ENCODE assay signal across 8 cellular contexts in the genomic region with DNA sequence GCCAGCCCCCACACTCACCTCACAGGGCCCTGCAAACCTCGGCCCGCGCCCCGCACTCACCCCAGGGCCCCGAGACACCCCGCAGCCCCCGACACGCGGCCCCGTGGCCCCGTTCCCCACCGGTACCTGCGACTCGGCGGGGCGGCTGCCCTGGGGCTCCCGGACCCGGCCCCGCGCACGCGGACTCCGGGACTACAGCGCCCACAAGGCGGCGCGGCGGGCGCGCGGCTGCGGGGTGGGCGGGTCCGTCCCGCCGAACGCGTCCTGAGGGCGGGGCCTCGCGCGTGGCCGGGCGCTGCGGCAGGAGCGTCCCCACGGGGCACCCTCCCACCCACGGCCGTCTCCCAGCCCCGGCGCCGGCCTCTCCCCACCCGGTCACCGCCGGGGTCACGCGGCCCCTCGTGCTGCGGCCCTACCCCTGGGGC. TPM values are rescaled to one million over a fixed set of nuclear protein-coding genes. Genes with fewer than 3 reads are reported as not detected.
DNase-seq lines count a peak whose midpoint lies in the region; ATAC-seq, FAIRE-seq and TF ChIP-seq lines count a peak whose summit lies in the region.

SLC19A1 (minus strand) TSS at position 199 of the 425 bp plus-strand sequence. CDS start 4,481 bp downstream, outside the sequence.

- H3K9ac ChIP-seq in SK-N-SH = peak within 1 kb of the TSS; percentile 66

- peak within 1 kb of the TSS; percentile 87 for H3K4me3 Mint-ChIP-seq in activated naive CD4-positive, alpha-beta T cell treated with anti-CD3 and anti-CD28 coated beads, Interleukin-2, amount 50 U/mL, for 24 hours

- CTCF ChIA-PET in SK-N-SH (lab: Yijun Ruan, JAX) = no interaction called here

- peak; percentile 32 for TF ChIP-seq CTCF in AG09309 (IDR thresholded peaks at IDR 0.05; ENCODE audit: control insufficient read depth, insufficient read depth, low read depth, low read length, missing control alignments)
- peak; percentile 18; the same call in 1 of the 2 replicates for TF ChIP-seq CTCF in SK-N-SH (IDR thresholded peaks at IDR 0.05)
- peak in 1 of 4 donors; percentile 17 for TF ChIP-seq CTCF in pancreas (IDR thresholded peaks at IDR 0.05)
- TF ChIP-seq CTCF in upper lobe of right lung (IDR thresholded peaks at IDR 0.05) = peak; percentile 26

- H3K4me3 ChIP-seq in AG09309 (ENCODE audit: control insufficient read depth, low read depth, low read length) (peak within 1 kb of the TSS; percentile 41), SK-N-SH (ENCODE audit: low read depth in 2 of 2, low read length in 1 of 2) (peak within 1 kb of the TSS; percentile 64 to 66), pancreas (peak within 1 kb of the TSS; percentile 42 to 60 (median 55)), upper lobe of right lung (peak within 1 kb of the TSS; percentile 55)

- H3K9me3 Mint-ChIP-seq in activated naive CD4-positive, alpha-beta T cell treated with anti-CD3 and anti-CD28 coated beads, Interleukin-2, amount 50 U/mL, for 24 hours = no peaks in the 10 kb centered on the region

- no peak for FAIRE-seq in pancreas (lab: Jason Lieb, UNC)

- peaks cover 21% of the 10 kb centered on the region; the same call in 1 of the 2 replicates for H3K79me2 ChIP-seq in SK-N-SH (ENCODE audit: insufficient read depth)

- H3F3A ChIP-seq in SK-N-SH (replicated peaks; ENCODE audit: insufficient read depth) = no peaks in the 10 kb centered on the region

- no peaks in the 10 kb centered on the region for H3K36me3 Mint-ChIP-seq in activated naive CD4-positive, alpha-beta T cell treated with anti-CD3 and anti-CD28 coated beads, Interleukin-2, amount 50 U/mL, for 24 hours

- peaks cover 15% of the 10 kb centered on the region for H3K4me1 Mint-ChIP-seq in activated naive CD4-positive, alpha-beta T cell treated with anti-CD3 and anti-CD28 coated beads, Interleukin-2, amount 50 U/mL, for 24 hours

- H3K27me3 ChIP-seq in SK-N-SH (ENCODE audit: insufficient read depth) = no peaks in the 10 kb centered on the region
- H3K27me3 ChIP-seq in pancreas = no peaks in the 10 kb centered on the region
- no peaks in the 10 kb centered on the region for H3K27me3 ChIP-seq in upper lobe of right lung

- ATAC-seq in GM18909 (IDR thresholded peaks at IDR 0.05; ENCODE audit: poor library complexity, unreplicated experiment) (peak; percentile 58), Right ventricle myocardium superior (ENCODE audit: poor library complexity) (peak; percentile 93), pancreas (peak; percentile 86 to 95 (median 92)), upper lobe of right lung (peak; percentile 91)

- POLR2A ChIA-PET in SK-N-SH (lab: Yijun Ruan, JAX) = no interaction called here

- H2AFZ ChIP-seq in SK-N-SH (ENCODE audit: low read depth) = peak within 1 kb of the TSS; percentile 86

- no peak for TF ChIP-seq EP300 in SK-N-SH (IDR thresholded peaks at IDR 0.05; ENCODE audit: borderline replicate concordance in 1 of 2, low read depth in 1 of 2, low read length in 1 of 2)

- intact Hi-C loops in Right ventricle myocardium superior (cut with DNase I) (no loop called here), pancreas (cut with DNase I) (no loop called here), upper lobe of right lung (cut with DNase I) (no loop called here)

- H3K36me3 ChIP-seq in SK-N-SH (replicated peaks in 1 of 2; ENCODE audit: control insufficient read depth in 1 of 2, insufficient read depth in 2 of 2, low read length in 1 of 2) (peaks cover 0 to 4% of the 10 kb centered on the region in 2 experiments), pancreas (no peaks in the 10 kb centered on the region), upper lobe of right lung (no peaks in the 10 kb centered on the region)

- H3K27ac Mint-ChIP-seq in activated naive CD4-positive, alpha-beta T cell treated with anti-CD3 and anti-CD28 coated beads, Interleukin-2, amount 50 U/mL, for 24 hours = peak within 1 kb of the TSS; percentile 87

- no peaks in the 10 kb centered on the region for H4K20me1 ChIP-seq in SK-N-SH (ENCODE audit: insufficient read depth)

- TF ChIP-seq RAD21 in SK-N-SH (IDR thresholded peaks at IDR 0.05; ENCODE audit: low read length) = no peak

- no peaks in the 10 kb centered on the region for H3K9me2 ChIP-seq in SK-N-SH

- DNase-seq in AG09309 (ENCODE audit: low read depth) = no peak
- DNase-seq in HK-2 (ENCODE audit: unreplicated experiment) = peak; percentile 47
- peak; percentile 99 for DNase-seq in SK-N-SH
- DNase-seq in Right ventricle myocardium superior = peak; percentile 87
- peak; percentile 44 to 89 (median 74) for DNase-seq in pancreas
- peak; percentile 88 for DNase-seq in upper lobe of right lung

- H3K4me1 ChIP-seq in SK-N-SH (ENCODE audit: control insufficient read depth in 1 of 2, insufficient read depth in 2 of 2, low read depth in 1 of 2, low read length in 1 of 2) (peaks cover 0 to 36% of the 10 kb centered on the region in 2 experiments; a peak in 1 of 4 replicates), pancreas (no peaks in the 10 kb centered on the region), upper lobe of right lung (peaks cover 7% of the 10 kb centered on the region)

- H3K9me3 ChIP-seq in SK-N-SH = no peaks in the 10 kb centered on the region
- H3K9me3 ChIP-seq in pancreas = no peaks in the 10 kb centered on the region
- no peaks in the 10 kb centered on the region for H3K9me3 ChIP-seq in upper lobe of right lung

- no peaks in the 10 kb centered on the region for H3K27me3 Mint-ChIP-seq in activated naive CD4-positive, alpha-beta T cell treated with anti-CD3 and anti-CD28 coated beads, Interleukin-2, amount 50 U/mL, for 24 hours

- peak within 1 kb of the TSS in 1 of 2 experiments; percentile 74; a peak in 2 of 4 replicates for H3K27ac ChIP-seq in SK-N-SH (ENCODE audit: low read depth in 2 of 2, low read length in 1 of 2)
- no peak within 1 kb of the TSS for H3K27ac ChIP-seq in pancreas
- peak within 1 kb of the TSS; percentile 55 for H3K27ac ChIP-seq in upper lobe of right lung

- peak within 1 kb of the TSS; percentile 94 for H3K4me2 ChIP-seq in SK-N-SH

- WGBS in SK-N-SH (ENCODE audit: low lambda C conversion rate) = no CpG with 5 or more reads among the region's 59 CpGs
- WGBS in pancreas, 2 donors = 1% methylated on average over 27 to 59 of the region's 59 CpGs

TF ChIP-seq in SK-N-SH, 30 proteins besides CTCF, POLR2A, EP300 and RAD21:
- TF ChIP-seq, protein P1, sequence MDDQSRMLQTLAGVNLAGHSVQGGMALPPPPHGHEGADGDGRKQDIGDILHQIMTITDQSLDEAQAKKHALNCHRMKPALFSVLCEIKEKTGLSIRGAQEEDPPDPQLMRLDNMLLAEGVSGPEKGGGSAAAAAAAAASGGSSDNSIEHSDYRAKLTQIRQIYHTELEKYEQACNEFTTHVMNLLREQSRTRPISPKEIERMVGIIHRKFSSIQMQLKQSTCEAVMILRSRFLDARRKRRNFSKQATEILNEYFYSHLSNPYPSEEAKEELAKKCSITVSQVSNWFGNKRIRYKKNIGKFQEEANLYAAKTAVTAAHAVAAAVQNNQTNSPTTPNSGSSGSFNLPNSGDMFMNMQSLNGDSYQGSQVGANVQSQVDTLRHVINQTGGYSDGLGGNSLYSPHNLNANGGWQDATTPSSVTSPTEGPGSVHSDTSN (IDR thresholded peaks at IDR 0.05) = no peak
- TF ChIP-seq NRF1 (IDR thresholded peaks at IDR 0.05; ENCODE audit: low read depth, low read length) (peak; percentile 58), MAX (IDR thresholded peaks at IDR 0.05; ENCODE audit: low read depth) (0 out of 2 replicates have a peak, but pooled peaks have one; percentile 23), MXI1 (IDR thresholded peaks at IDR 0.05; ENCODE audit: low read depth, low read length) (peak; percentile 55; the same call in 1 of the 2 replicates)

RNA-seq across cellular contexts. Expression of gene SLC19A1, which starts in this region (rescaled TPM):
- polyA plus RNA-seq in SK-N-SH (2012; rRNA removed) (13.0 and 15.0 TPM in 2 replicates), pancreas (10 to 100 TPM in 1 of 2 donors, 1 to 10 TPM in 1; 9.8 to 11.2 TPM)
- 4.5 and 8.6 TPM in 2 replicates for polyA plus RNA-seq in SK-N-SH (2012; cell fraction: cytosol; rRNA removed)
- 21.6 and 27.3 TPM in 2 replicates for polyA plus RNA-seq in SK-N-SH (2012; cell fraction: nucleus; rRNA removed)
- total RNA-seq in Right ventricle myocardium superior (6.9 TPM), pancreas (1 to 10 TPM; 4.4 to 5.9 (median 4.9) TPM), upper lobe of right lung (39.3 TPM)
